Comparison of ENCODE assay signal across 23 cellular contexts in genomic region chr3:482479-482878, GRCh38.
"Had no signal": no experiment of that assay in that cellular context is flagged by ENCODE, and none has a peak within 500 bp of the region (broad histone marks: within the 10 kb centered on the region; RNA-seq: fewer than 3 reads in every experiment).

No MANE protein-coding gene starts in this region.

- DNase-seq: effector memory CD8-positive, alpha-beta T cell; esophagus squamous epithelium; foreskin fibroblast; head of caudate nucleus; hippocampal formation; kidney glomerular epithelial cell; lower lobe of right lung; midbrain; naive B cell; right lobe of liver; stimulated activated CD4-positive, alpha-beta T cell treated with anti-CD3 and anti-CD28 coated beads, Interleukin-4, amount 100 ng/mL, for 1 hour; stimulated activated CD8-positive, alpha-beta memory T cell treated with anti-CD3 and anti-CD28 coated beads, Interleukin-4, amount 100 ng/mL, for 48 hours; stimulated activated naive CD8-positive, alpha-beta T cell treated with anti-CD3 and anti-CD28 coated beads, Interleukin-15, Interleukin-2, amounts not matched to agents 100 U/mL and 50 U/mL, for 24 hours; tibial artery; uterus had no signal

- H3K36me3 ChIP-seq: esophagus squamous epithelium, lower lobe of right lung, prostate gland, right lobe of liver, suprapubic skin, tibial artery, upper lobe of left lung, uterus had no signal

- H3K9me3 ChIP-seq: lower lobe of right lung, prostate gland, right lobe of liver, suprapubic skin, tibial artery had no signal

- H3K27me3 Mint-ChIP-seq: effector memory CD8-positive, alpha-beta T cell had no signal

- ATAC-seq: effector memory CD8-positive, alpha-beta T cell; lower lobe of right lung; stimulated activated effector memory CD8-positive, alpha-beta T cell treated with anti-CD3 and anti-CD28 coated beads, Interleukin-12 subunit alpha, Interleukin-12 subunit beta, amount 100 ng/mL, for 72 hours; stimulated activated naive CD8-positive, alpha-beta T cell treated with anti-CD3 and anti-CD28 coated beads, Interleukin-15, Interleukin-2, amounts not matched to agents 100 U/mL and 50 U/mL, for 24 hours had no signal

- H3K4me1 ChIP-seq: esophagus squamous epithelium, lower lobe of right lung, parathyroid adenoma, prostate gland, right lobe of liver, suprapubic skin, upper lobe of left lung, uterus had no signal

- H3K4me1 Mint-ChIP-seq: memory B cell; naive B cell; stimulated activated effector memory CD8-positive, alpha-beta T cell treated with anti-CD3 and anti-CD28 coated beads, Interleukin-12 subunit alpha, Interleukin-12 subunit beta, amount 100 ng/mL, for 72 hours had no signal

- H3K27ac ChIP-seq: epithelial cell of prostate, esophagus squamous epithelium, lower lobe of right lung, parathyroid adenoma, prostate gland, right lobe of liver, suprapubic skin, upper lobe of left lung, uterus had no signal

- H3K4me3 Mint-ChIP-seq: effector memory CD8-positive, alpha-beta T cell; memory B cell; naive B cell; nephron; stimulated activated effector memory CD8-positive, alpha-beta T cell treated with anti-CD3 and anti-CD28 coated beads, Interleukin-12 subunit alpha, Interleukin-12 subunit beta, amount 100 ng/mL, for 72 hours had no signal

- H3K4me3 ChIP-seq: esophagus squamous epithelium, lower lobe of right lung, prostate gland, right lobe of liver, suprapubic skin, upper lobe of left lung, uterus had no signal

- H3K27ac Mint-ChIP-seq: effector memory CD8-positive, alpha-beta T cell; memory B cell; naive B cell; stimulated activated effector memory CD8-positive, alpha-beta T cell treated with anti-CD3 and anti-CD28 coated beads, Interleukin-12 subunit alpha, Interleukin-12 subunit beta, amount 100 ng/mL, for 72 hours had no signal

- H3K36me3 Mint-ChIP-seq: memory B cell; stimulated activated effector memory CD8-positive, alpha-beta T cell treated with anti-CD3 and anti-CD28 coated beads, Interleukin-12 subunit alpha, Interleukin-12 subunit beta, amount 100 ng/mL, for 72 hours had no signal

- H3K27me3 ChIP-seq: esophagus squamous epithelium, right lobe of liver, suprapubic skin, tibial artery, upper lobe of left lung, uterus had no signal
